Comparison of ENCODE assay signal across 21 cellular contexts in the genomic region with DNA sequence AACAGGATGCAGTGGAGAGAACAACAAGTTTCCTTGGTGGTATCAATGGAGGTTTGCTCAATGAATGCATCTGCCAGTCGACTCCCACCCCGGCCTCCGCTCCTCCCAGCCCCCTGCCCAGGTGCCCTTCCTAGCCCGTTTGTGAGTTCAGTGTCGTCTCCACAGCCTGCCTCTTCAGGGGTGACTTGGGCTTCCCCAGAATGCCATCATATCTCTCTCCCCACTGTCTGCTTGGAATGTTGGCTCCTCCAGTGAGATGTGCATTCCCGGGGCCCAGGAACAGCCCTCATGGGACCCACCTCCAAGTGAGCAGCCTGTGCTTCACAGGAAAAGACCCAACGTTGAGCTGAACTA. TPM values are rescaled to one million over a fixed set of nuclear protein-coding genes. Genes with fewer than 3 reads are reported as not detected.
"Had no signal": no experiment of that assay in that cellular context is flagged by ENCODE, and none has a peak within 500 bp of the region (broad histone marks: within the 10 kb centered on the region; RNA-seq: fewer than 3 reads in every experiment).

No MANE protein-coding gene starts in this region.

- DNase-seq: cortex of kidney; effector memory CD4-positive, alpha-beta T cell; hippocampal formation; mammary epithelial cell; mucosa of descending colon; occipital lobe; retina; stimulated activated naive CD4-positive, alpha-beta T cell treated with Interleukin-2 at 50 U/mL for 16 hours; trophoblast cell had no signal

- H3K27ac Mint-ChIP-seq: natural killer cell treated with Interleukin-12 subunit alpha and Interleukin-12 subunit beta and Interleukin-15 and Interleukin-18, amount 100 ng/mL, for 72 hours; neural progenitor cell had no signal

- H3K4me1 ChIP-seq: psoas muscle had no signal

- H3K79me2 ChIP-seq: parathyroid adenoma had no signal

- H3K27ac ChIP-seq: dorsolateral prefrontal cortex, heart left ventricle, neural progenitor cell, parathyroid adenoma, psoas muscle had no signal

- H3K9me3 Mint-ChIP-seq: natural killer cell treated with Interleukin-12 subunit alpha and Interleukin-12 subunit beta and Interleukin-15 and Interleukin-18, amount 100 ng/mL, for 72 hours had no signal

- H3K36me3 ChIP-seq: heart left ventricle, neural progenitor cell had no signal

- ATAC-seq: esophagus mucosa; heart left ventricle; mucosa of descending colon; natural killer cell treated with Interleukin-12 subunit alpha and Interleukin-12 subunit beta and Interleukin-15 and Interleukin-18, amount 100 ng/mL, for 72 hours; psoas muscle; sciatic nerve had no signal

- H3K36me3 Mint-ChIP-seq: natural killer cell treated with Interleukin-12 subunit alpha and Interleukin-12 subunit beta and Interleukin-15 and Interleukin-18, amount 100 ng/mL, for 72 hours; neural progenitor cell had no signal

- H2AFZ ChIP-seq: neural progenitor cell, parathyroid adenoma had no signal

- H3K4me3 Mint-ChIP-seq: natural killer cell treated with Interleukin-12 subunit alpha and Interleukin-12 subunit beta and Interleukin-15 and Interleukin-18, amount 100 ng/mL, for 72 hours; neural progenitor cell had no signal

- H3K4me2 ChIP-seq: neural progenitor cell had no signal

- H3K9ac ChIP-seq: neural progenitor cell, parathyroid adenoma had no signal

- H3K4me3 ChIP-seq: dorsolateral prefrontal cortex, heart left ventricle, mucosa of descending colon, neural progenitor cell, psoas muscle, skin epidermis had no signal

- H3K9me3 ChIP-seq: heart left ventricle, mucosa of descending colon, psoas muscle had no signal

- H3K27me3 ChIP-seq: neural progenitor cell had no signal

RNA-seq across cellular contexts. Expression of a gene that starts 30.5 kb away (rescaled TPM):
- total RNA-seq: esophagus mucosa, fibroblast of lung, glomerular endothelial cell, mammary epithelial cell, myocyte, psoas muscle had no signal
